8 cellular contexts compared by ENCODE assay signal in genomic region chr7:138001529-138002095, GRCh38. TPM values are rescaled to one million over a fixed set of nuclear protein-coding genes. Genes with fewer than 3 reads are reported as not detected.
DNase-seq lines count a peak whose midpoint lies in the region; ATAC-seq and TF ChIP-seq lines count a peak whose summit lies in the region.

Gene CREB3L2 (minus strand): TSS chr7:138002086. CDS start chr7:138001705, 381 bp downstream.

- H2BK12ac ChIP-seq in H9 (ENCODE audit: insufficient read length, low read depth, low read length) = no peak within 1 kb of the TSS

- H3K9ac ChIP-seq in H9 (ENCODE audit: extremely low read depth, insufficient read length, low read length) = peak within 1 kb of the TSS; percentile 61
- peak within 1 kb of the TSS; percentile 90 to 94 for H3K9ac ChIP-seq in liver (ENCODE audit: low read depth in 1 of 2, low read length in 2 of 2)

- intact Hi-C loops in activated CD4-positive, alpha-beta T cell treated with anti-CD3 and anti-CD28 coated beads for 36 hours (cut with DNase I, micrococcal nuclease) = loop anchor here (1.0 to 5.0 kb wide), 6 partner anchors 41 to 1339 kb away; partner anchors contain the start of genes TRIM24 (in 2 of the 2) and FMC1 (in 1 of the 2)

- H2AFZ ChIP-seq in H9 (ENCODE audit: low read length) = no peak within 1 kb of the TSS

- H3K4me2 ChIP-seq in H9 (ENCODE audit: insufficient read depth, insufficient read length, low read length) = peak within 1 kb of the TSS; percentile 64

- no peaks in the 10 kb centered on the region for H3K36me3 ChIP-seq in liver (ENCODE audit: control insufficient read depth in 4 of 4, insufficient read depth in 3 of 4, low read depth in 1 of 4, low read length in 3 of 4)

- H3K56ac ChIP-seq in H9 (ENCODE audit: insufficient read length, low read depth, low read length) = no peak within 1 kb of the TSS

- peaks cover 18% of the 10 kb centered on the region; the same call in 1 of the 2 replicates for H3K79me2 ChIP-seq in H9 (ENCODE audit: insufficient read depth, low read length)

- TF ChIP-seq CTCF in H9 (conservative IDR thresholded peaks at IDR 0.05) (no peak), liver (IDR thresholded peaks at IDR 0.05; ENCODE audit: low read depth, low read length, missing input control) (no peak)

- no peaks in the 10 kb centered on the region for H3K79me1 ChIP-seq in H9 (ENCODE audit: insufficient read depth, low read depth, low read length, poor library complexity, severe bottlenecking)

- peak within 1 kb of the TSS; percentile 93 to 97 for H3K4me3 Mint-ChIP-seq in H9
- H3K4me3 Mint-ChIP-seq in activated CD4-positive, alpha-beta T cell treated with anti-CD3 and anti-CD28 coated beads for 36 hours = peak within 1 kb of the TSS; percentile 82

- H3K27ac ChIP-seq in H9 (ENCODE audit: insufficient read length, low read depth, low read length) = no peak within 1 kb of the TSS
- peak within 1 kb of the TSS; percentile 91 for H3K27ac ChIP-seq in cingulate gyrus (ENCODE audit: low read depth, low read length)
- H3K27ac ChIP-seq in liver (ENCODE audit: low read depth in 1 of 2, low read length in 2 of 2) = peak within 1 kb of the TSS; percentile 97 to 98

- no peak within 1 kb of the TSS for H2BK5ac ChIP-seq in H9 (ENCODE audit: insufficient read length, low read length)

- ATAC-seq in activated CD4-positive, alpha-beta T cell treated with anti-CD3 and anti-CD28 coated beads for 36 hours = peak; percentile 55

- peaks cover 5% of the 10 kb centered on the region; the same call in 1 of the 2 replicates for H3K4me1 ChIP-seq in H9 (ENCODE audit: insufficient read depth, low read length)
- H3K4me1 ChIP-seq in liver (ENCODE audit: control insufficient read depth in 4 of 4, insufficient read depth in 4 of 4, low read length in 3 of 4) = peaks cover 0 to 25% (median 19%) of the 10 kb centered on the region in 4 donors

- H3K4me1 Mint-ChIP-seq in H9 = peaks cover 26 to 28% of the 10 kb centered on the region in 2 experiments
- peaks cover 29% of the 10 kb centered on the region for H3K4me1 Mint-ChIP-seq in activated CD4-positive, alpha-beta T cell treated with anti-CD3 and anti-CD28 coated beads for 36 hours

- H3K27ac Mint-ChIP-seq in H9 = peak within 1 kb of the TSS; percentile 94 to 97 (median 96)
- peak within 1 kb of the TSS; percentile 92 for H3K27ac Mint-ChIP-seq in activated CD4-positive, alpha-beta T cell treated with anti-CD3 and anti-CD28 coated beads for 36 hours

- H2BK15ac ChIP-seq in H9 (ENCODE audit: low read depth, low read length) = no peak within 1 kb of the TSS

- H3K9me3 ChIP-seq in H9 (ENCODE audit: control insufficient read depth, low read depth, low read length) (no peaks in the 10 kb centered on the region), liver (ENCODE audit: control insufficient read depth in 4 of 4, low read length in 3 of 4) (no peaks in the 10 kb centered on the region)

- H3K27me3 ChIP-seq in H9 (ENCODE audit: insufficient read depth, low read length) = no peaks in the 10 kb centered on the region
- no peaks in the 10 kb centered on the region for H3K27me3 ChIP-seq in liver (ENCODE audit: control insufficient read depth in 4 of 4, insufficient read depth in 4 of 4, low read length in 3 of 4)

- H3K18ac ChIP-seq in H9 (ENCODE audit: insufficient read length, low read depth, low read length) = peak within 1 kb of the TSS; percentile 55

- H3K4me3 ChIP-seq in liver (ENCODE audit: low read depth in 1 of 3, low read length in 3 of 3) = peak within 1 kb of the TSS; percentile 93 to 97 (median 94)

- H3K9me3 Mint-ChIP-seq in H9 = no peaks in the 10 kb centered on the region; a peak in 2 of 5 replicates
- no peaks in the 10 kb centered on the region for H3K9me3 Mint-ChIP-seq in activated CD4-positive, alpha-beta T cell treated with anti-CD3 and anti-CD28 coated beads for 36 hours (ENCODE audit: low read depth)

- no peak within 1 kb of the TSS for H2BK120ac ChIP-seq in H9 (ENCODE audit: low read depth, low read length, poor library complexity, severe bottlenecking)

- H3K14ac ChIP-seq in H9 (ENCODE audit: insufficient read depth, low read length) = peak within 1 kb of the TSS; percentile 79

- H4K8ac ChIP-seq in H9 (replicated peaks; ENCODE audit: insufficient read length, low read depth, low read length) = no peak within 1 kb of the TSS

- H3K36me3 Mint-ChIP-seq in H9 (ENCODE audit: insufficient read depth in 1 of 3, low read depth in 3 of 3) = peaks cover 11 to 15% (median 14%) of the 10 kb centered on the region in 3 experiments
- H3K36me3 Mint-ChIP-seq in activated CD4-positive, alpha-beta T cell treated with anti-CD3 and anti-CD28 coated beads for 36 hours (ENCODE audit: low read depth) = peaks cover 6% of the 10 kb centered on the region

- H3K4ac ChIP-seq in H9 (ENCODE audit: low read depth, low read length) = no peak within 1 kb of the TSS

- POLR2A ChIA-PET in activated CD4-positive, alpha-beta T cell treated with anti-CD3 and anti-CD28 coated beads for 36 hours (lab: Charles Lee) = interaction anchor here (0.5 to 0.7 kb wide), 2 partner anchors 26 to 615 kb away, joined by 5 read pairs; no protein-coding TSS in a partner anchor

- H4K20me1 ChIP-seq in H9 (ENCODE audit: control insufficient read depth, insufficient read depth, insufficient read length) = no peaks in the 10 kb centered on the region

- no peak within 1 kb of the TSS for H2BK20ac ChIP-seq in H9 (ENCODE audit: low read depth, low read length, poor library complexity, severe bottlenecking)

- no peak within 1 kb of the TSS for H4K5ac ChIP-seq in H9 (ENCODE audit: insufficient read length, low read depth, low read length)

- no peaks in the 10 kb centered on the region for H3K27me3 Mint-ChIP-seq in H9 (ENCODE audit: low read depth)
- H3K27me3 Mint-ChIP-seq in activated CD4-positive, alpha-beta T cell treated with anti-CD3 and anti-CD28 coated beads for 36 hours = no peaks in the 10 kb centered on the region

- TF ChIP-seq RAD21 in liver (IDR thresholded peaks at IDR 0.05) = no peak

- peaks cover 15% of the 10 kb centered on the region for H3K23me2 ChIP-seq in H9 (ENCODE audit: insufficient read length, low read depth, low read length, poor library complexity, severe bottlenecking)

- peak; percentile 38 for DNase-seq in GM03348 (ENCODE audit: low spot score)
- peak; percentile 73 for DNase-seq in H9
- DNase-seq in NCI-H1417 (lab: John Stamatoyannopoulos, UW) = peak; percentile 73 to 95 (median 93)
- peak; percentile 81 for DNase-seq in activated CD4-positive, alpha-beta T cell treated with anti-CD3 and anti-CD28 coated beads for 36 hours
- peak; percentile 51 to 58 for DNase-seq in stimulated activated CD4-positive, alpha-beta T cell treated with anti-CD3 and anti-CD28 coated beads, Interleukin-4, amount 100 ng/mL, for 48 hours (ENCODE audit: low read depth in 2 of 2)
- no peak for DNase-seq in NOMO-1 treated with dmso at 0.1 percent for 144 hours (lab: John Stamatoyannopoulos, UW; ENCODE audit: unreplicated experiment)

- H3T11ph ChIP-seq in H9 (ENCODE audit: low read length) = no peak within 1 kb of the TSS

- no peak within 1 kb of the TSS for H3K23ac ChIP-seq in H9 (ENCODE audit: insufficient read length, low read depth, low read length)

- no peak within 1 kb of the TSS for H4K91ac ChIP-seq in H9 (ENCODE audit: insufficient read length, low read depth, low read length)

- WGBS in H9 (ENCODE audit: extremely low coverage, insufficient read length, low lambda C conversion rate) = no CpG with 5 or more reads among the region's 47 CpGs
- under 1% methylated on average over 47 of the region's 47 CpGs for WGBS in liver

- H2AK5ac ChIP-seq in H9 (ENCODE audit: insufficient read length, low read length) = no peak within 1 kb of the TSS

- CTCF ChIA-PET in activated CD4-positive, alpha-beta T cell treated with anti-CD3 and anti-CD28 coated beads for 36 hours (lab: Charles Lee) = interaction anchor here (0.5 to 12.1 kb wide), 17 partner anchors 8 to 766 kb away, joined by 3 to 247 read pairs (median 5); no protein-coding TSS in a partner anchor

TF ChIP-seq in liver, 16 proteins besides CTCF, POLR2A, EP300 and RAD21 (continues in another document):
- no peak for TF ChIP-seq TAF1 (conservative IDR thresholded peaks at IDR 0.05)
- peak; percentile 55 for TF ChIP-seq REST (IDR thresholded peaks at IDR 0.05)
- TF ChIP-seq YY1 (IDR thresholded peaks at IDR 0.05) = peak; percentile 39
- no peak for TF ChIP-seq MAX (IDR thresholded peaks at IDR 0.05)
- no peak for TF ChIP-seq FOXA1 (IDR thresholded peaks at IDR 0.05)

RNA-seq across cellular contexts. Expression of gene CREB3L2, which starts in this region (rescaled TPM):
- total RNA-seq in H9 (2021) (58.1 and 60.7 TPM in 2 replicates), liver (10 to 100 TPM; 12.9 to 16.6 TPM)
- 10 to 100 TPM; 24.4 to 28.7 TPM for total RNA-seq in activated CD4-positive, alpha-beta T cell treated with anti-CD3 and anti-CD28 coated beads for 36 hours
- 1 to 10 TPM; 6.7 to 7.0 TPM for polyA plus RNA-seq in liver
